ENCODE assay signal across 12 cellular contexts in genomic region chr19:3458595-3459284, GRCh38. TPM values are rescaled to one million over a fixed set of nuclear protein-coding genes. Genes with fewer than 3 reads are reported as not detected.
DNase-seq lines count a peak whose midpoint lies in the region; TF ChIP-seq lines count a peak whose summit lies in the region.
"Had no signal": no experiment of that assay in that cellular context is flagged by ENCODE, and none has a peak within 500 bp of the region (broad histone marks: within the 10 kb centered on the region; RNA-seq: fewer than 3 reads in every experiment).

No MANE protein-coding gene starts in this region.

- peak overlapping the region; percentile 95 for H3K4me2 ChIP-seq in BLaER1

- H3K9me3 ChIP-seq in BLaER1 (no peaks in the 10 kb centered on the region), iPS-18c (ENCODE audit: control insufficient read depth, insufficient read depth, low read length) (no peaks in the 10 kb centered on the region)
- H3K9me3 ChIP-seq: HAP-1 had no signal

- H3K27ac Mint-ChIP-seq in brain: peak overlapping the region in 4 of 5 experiments; percentile 73 to 89 (median 86)

- peaks cover 0 to 2% (median 0%) of the 10 kb centered on the region in 5 experiments for H3K9me3 Mint-ChIP-seq in brain
- H3K9me3 Mint-ChIP-seq: naive thymus-derived CD8-positive, alpha-beta T cell had no signal

- H3K36me3 Mint-ChIP-seq in brain: peaks cover 15% of the 10 kb centered on the region

- peak; percentile 24 for DNase-seq in pulmonary artery endothelial cell (ENCODE audit: low read depth, low spot score)
- no peak for DNase-seq in AG08396 (ENCODE audit: low spot score)
- DNase-seq in KG1 (lab: John Stamatoyannopoulos, UW): no peak
- DNase-seq in G401 (ENCODE audit: low spot score): no peak
- DNase-seq in NCI-H2107 treated with DMSO at 0.1 percent for 48 hours (lab: John Stamatoyannopoulos, UW; ENCODE audit: unreplicated experiment): no peak
- DNase-seq: activated CD4-positive, alpha-beta T cell treated with anti-CD3 and anti-CD28 coated beads, Interleukin-2, amount 50 U/mL, for 48 hours; effector memory CD4-positive, alpha-beta T cell; naive thymus-derived CD8-positive, alpha-beta T cell had no signal

- no peaks in the 10 kb centered on the region for H3K27me3 ChIP-seq in BLaER1

- peaks cover 50% of the 10 kb centered on the region for H3K4me1 ChIP-seq in BLaER1
- H3K4me1 ChIP-seq: HAP-1 had no signal

- H3K9ac ChIP-seq in BLaER1: no peak overlapping the region

- no peak overlapping the region for H3K4me3 ChIP-seq in BLaER1
- H3K4me3 ChIP-seq in iPS-18c (ENCODE audit: insufficient read depth, low read depth, low read length): peak overlapping the region; percentile 30
- H3K4me3 ChIP-seq: HAP-1 had no signal

- peaks cover 30% of the 10 kb centered on the region for H3K4me1 Mint-ChIP-seq in brain

- peaks cover 28% of the 10 kb centered on the region for H3K27me3 Mint-ChIP-seq in brain
- H3K27me3 Mint-ChIP-seq: naive thymus-derived CD8-positive, alpha-beta T cell had no signal

- no peak for TF ChIP-seq CTCF in brain (conservative IDR thresholded peaks at IDR 0.05)

- peak overlapping the region in 3 of 5 experiments; percentile 31 to 54 (median 31) for H3K4me3 Mint-ChIP-seq in brain
- H3K4me3 Mint-ChIP-seq: naive thymus-derived CD8-positive, alpha-beta T cell had no signal

- peaks cover 60% of the 10 kb centered on the region for H3K36me3 ChIP-seq in BLaER1

- in situ Hi-C loops in G401 (cut with HindIII; ENCODE audit: low sequenced_read_pairs): no loop called here

- peak overlapping the region; percentile 8; the same call in 1 of the 2 replicates for H3K27ac ChIP-seq in BLaER1

- H4K20me1 ChIP-seq in BLaER1: peaks cover 70% of the 10 kb centered on the region

RNA-seq across cellular contexts. Expression of gene SMIM24, which starts 21.6 kb away (rescaled TPM):
- 8.0 TPM for polyA plus RNA-seq in brain (ENCODE audit: insufficient read depth, low read depth, low replicate concordance)
- total RNA-seq in pulmonary artery endothelial cell: not detected in 2 replicates
- 0.24 TPM in 1 of 2 replicates, not detected in the other for total RNA-seq in G401 (2014; rRNA removed; shearing (Covaris generic))
- total RNA-seq: naive thymus-derived CD8-positive, alpha-beta T cell had no signal

RNA-seq across cellular contexts. Expression of gene SMIM44, which starts 24.5 kb away (rescaled TPM):
- polyA plus RNA-seq in brain (ENCODE audit: insufficient read depth, low read depth, low replicate concordance): not detected
- total RNA-seq in pulmonary artery endothelial cell: not detected in 2 replicates
- not detected in 2 replicates for total RNA-seq in G401 (2014; rRNA removed; shearing (Covaris generic))
- total RNA-seq: naive thymus-derived CD8-positive, alpha-beta T cell had no signal
- polyA plus RNA-seq: naive thymus-derived CD8-positive, alpha-beta T cell had no signal

RNA-seq across cellular contexts. Expression of gene DOHH, which starts 41.7 kb away (rescaled TPM):
- 30.0 TPM for polyA plus RNA-seq in brain (ENCODE audit: insufficient read depth, low read depth, low replicate concordance)
- 15.6 and 22.4 TPM in 2 replicates for total RNA-seq in pulmonary artery endothelial cell
- total RNA-seq in G401 (2014; rRNA removed; shearing (Covaris generic)): 53.9 and 64.8 TPM in 2 replicates

RNA-seq across cellular contexts. Expression of gene FZR1, which starts 47.4 kb away (rescaled TPM):
- 85.0 TPM for polyA plus RNA-seq in brain (ENCODE audit: insufficient read depth, low read depth, low replicate concordance)
- total RNA-seq in pulmonary artery endothelial cell: 46.1 and 46.6 TPM in 2 replicates
- 76.0 and 81.3 TPM in 2 replicates for total RNA-seq in G401 (2014; rRNA removed; shearing (Covaris generic))
